ENCODE assay signal across 18 cellular contexts in genomic region chr5:133882107-133882695, GRCh38.
DNase-seq lines count a peak whose midpoint lies in the region; ATAC-seq, FAIRE-seq and TF ChIP-seq lines count a peak whose summit lies in the region.
"Had no signal": no experiment of that assay in that cellular context is flagged by ENCODE, and none has a peak within 500 bp of the region (broad histone marks: within the 10 kb centered on the region; RNA-seq: fewer than 3 reads in every experiment).

No MANE protein-coding gene starts in this region.

- ATAC-seq in GM18498 (IDR thresholded peaks at IDR 0.05; ENCODE audit: unreplicated experiment) (no peak), HG02759 (IDR thresholded peaks at IDR 0.05; ENCODE audit: unreplicated experiment) (no peak)
- ATAC-seq: T-helper 17 cell had no signal

- peak; percentile 88 for DNase-seq in COR-L47 (lab: John Stamatoyannopoulos, UW)
- DNase-seq in NCI-H524 treated with DMSO at 0.1 percent for 48 hours (lab: John Stamatoyannopoulos, UW) = peak; percentile 22
- DNase-seq in WERI-Rb-1 = no peak
- DNase-seq in progenitor cell of endocrine pancreas (ENCODE audit: low spot score, unreplicated experiment) = no peak
- DNase-seq in GM12892 (ENCODE audit: insufficient read length) = no peak
- no peak for DNase-seq in Ammon's horn (ENCODE audit: low spot score)
- DNase-seq: CD8-positive, alpha-beta memory T cell; H7; Kasumi-1; NCI-H1105 treated with DMSO at 0.1 percent for 48 hours; NCI-H510A treated with DMSO at 0.1 percent for 48 hours; NK-92 treated with Interleukin-12 subunit alpha and Interleukin-12 subunit beta, amount 100 ng/mL, for 24 hours; SIG-M5; T-helper 17 cell had no signal

- H3K36me3 Mint-ChIP-seq in progenitor cell of endocrine pancreas (ENCODE audit: insufficient read depth) = no peaks in the 10 kb centered on the region
- H3K36me3 Mint-ChIP-seq: CD8-positive, alpha-beta memory T cell had no signal

- no peaks in the 10 kb centered on the region for H3K27me3 ChIP-seq in WERI-Rb-1 (ENCODE audit: insufficient read depth, low read depth, severe bottlenecking)
- H3K27me3 ChIP-seq: BE2C had no signal

- H3K9me3 ChIP-seq in WERI-Rb-1 (ENCODE audit: severe bottlenecking) = no peaks in the 10 kb centered on the region
- H3K9me3 ChIP-seq: BE2C had no signal

- H3K9me3 Mint-ChIP-seq in progenitor cell of endocrine pancreas (ENCODE audit: low read depth) = no peaks in the 10 kb centered on the region
- H3K9me3 Mint-ChIP-seq: CD8-positive, alpha-beta memory T cell; IgD-negative memory B cell had no signal

- H3K27ac Mint-ChIP-seq in progenitor cell of endocrine pancreas = peak overlapping the region; percentile 18
- H3K27ac Mint-ChIP-seq: CD8-positive, alpha-beta memory T cell; T-helper 17 cell had no signal

- H3K4me3 ChIP-seq in WERI-Rb-1 (ENCODE audit: low read depth, low read length) = peak overlapping the region; percentile 17; the same call in 1 of the 2 replicates

- H3K36me3 ChIP-seq in WERI-Rb-1 = no peaks in the 10 kb centered on the region
- H3K36me3 ChIP-seq: BE2C had no signal

- H3K27ac ChIP-seq in WERI-Rb-1 = peak overlapping the region; percentile 56

- FAIRE-seq in GM12892 (lab: Jason Lieb, UNC) = no peak

- H3K27me3 Mint-ChIP-seq in progenitor cell of endocrine pancreas = peaks cover 29% of the 10 kb centered on the region
- H3K27me3 Mint-ChIP-seq: IgD-negative memory B cell had no signal

- TF ChIP-seq CTCF in WERI-Rb-1 (IDR thresholded peaks at IDR 0.05; ENCODE audit: low read depth, low read length) (no peak), progenitor cell of endocrine pancreas (IDR thresholded peaks at IDR 0.05; ENCODE audit: unreplicated experiment) (no peak)

- peaks cover 27% of the 10 kb centered on the region for H3K4me1 Mint-ChIP-seq in progenitor cell of endocrine pancreas (ENCODE audit: low read depth)
- H3K4me1 Mint-ChIP-seq: CD8-positive, alpha-beta memory T cell; T-helper 17 cell had no signal

- no peak overlapping the region for H3K4me3 Mint-ChIP-seq in progenitor cell of endocrine pancreas (ENCODE audit: low read depth)
- H3K4me3 Mint-ChIP-seq: CD8-positive, alpha-beta memory T cell; T-helper 17 cell had no signal

- no peak for TF ChIP-seq POLR2A in GM12892 (IDR thresholded peaks at IDR 0.05; ENCODE audit: low read depth, low read length)

Comparison
In these comparisons a context has a peak if more than half of its experiments do, and no peak if none do; other contexts are left out.
1. DNase-seq: peak in COR-L47 (single experiment) and NCI-H524 treated with DMSO at 0.1 percent for 48 hours (single experiment); none in WERI-Rb-1 (single experiment), progenitor cell of endocrine pancreas (single experiment), GM12892 (single experiment) and Ammon's horn (single experiment).